In genomic region chr2:136665741-136666140, GRCh38 we compare ENCODE assay signal across 29 cellular contexts.
DNase-seq lines count a peak whose midpoint lies in the region; ATAC-seq, FAIRE-seq and TF ChIP-seq lines count a peak whose summit lies in the region.
"Had no signal": no experiment of that assay in that cellular context is flagged by ENCODE, and none has a peak within 500 bp of the region (broad histone marks: within the 10 kb centered on the region; RNA-seq: fewer than 3 reads in every experiment).

No MANE protein-coding gene starts in this region.

- no peaks in the 10 kb centered on the region for H3K27me3 ChIP-seq in dorsolateral prefrontal cortex
- no peaks in the 10 kb centered on the region for H3K27me3 ChIP-seq in H9 (ENCODE audit: insufficient read depth, low read length)
- H3K27me3 ChIP-seq: MG63 had no signal

- ATAC-seq in naive thymus-derived CD8-positive, alpha-beta T cell, result no peak
- ATAC-seq in T-cell (replicated peaks in 1 of 4), result no peak
- ATAC-seq: A549; CD8-positive, alpha-beta T cell; GM23338 had no signal

- H3K4me1 Mint-ChIP-seq in naive thymus-derived CD8-positive, alpha-beta T cell, result no peaks in the 10 kb centered on the region
- H3K4me1 Mint-ChIP-seq in H9, result no peaks in the 10 kb centered on the region
- no peaks in the 10 kb centered on the region for H3K4me1 Mint-ChIP-seq in T-cell
- H3K4me1 Mint-ChIP-seq: B cell, GM23338 had no signal

- H3K27ac ChIP-seq in dorsolateral prefrontal cortex, result no peak overlapping the region
- H3K27ac ChIP-seq in H9 (ENCODE audit: insufficient read length, low read depth, low read length), result no peak overlapping the region
- H3K27ac ChIP-seq: A549, C4-2B had no signal

- H3K36me3 Mint-ChIP-seq in naive thymus-derived CD8-positive, alpha-beta T cell, result no peaks in the 10 kb centered on the region
- H3K36me3 Mint-ChIP-seq in H9 (ENCODE audit: insufficient read depth in 1 of 3, low read depth in 3 of 3), result no peaks in the 10 kb centered on the region
- H3K36me3 Mint-ChIP-seq in T-cell, result no peaks in the 10 kb centered on the region
- H3K36me3 Mint-ChIP-seq: CD8-positive, alpha-beta T cell had no signal

- no peak overlapping the region for H2AFZ ChIP-seq in H9 (ENCODE audit: low read length)
- H2AFZ ChIP-seq: GM23338 had no signal

- no peak overlapping the region for H2BK12ac ChIP-seq in H9 (ENCODE audit: insufficient read length, low read depth, low read length)

- no peak overlapping the region for H3K56ac ChIP-seq in H9 (ENCODE audit: insufficient read length, low read depth, low read length)

- no peaks in the 10 kb centered on the region for H3K23me2 ChIP-seq in H9 (ENCODE audit: insufficient read length, low read depth, low read length, poor library complexity, severe bottlenecking)

- FAIRE-seq in D721Med (lab: Jason Lieb, UNC), result peak; percentile 66
- FAIRE-seq: A549, G401.6 had no signal

- no peaks in the 10 kb centered on the region for H4K20me1 ChIP-seq in H9 (ENCODE audit: control insufficient read depth, insufficient read depth, insufficient read length)

- CTCF ChIA-PET in T-cell (lab: Charles Lee), result interaction anchor here in 1 of 2 donors (0.7 kb wide), 1 partner anchor 243 kb away, joined by 5 read pairs; no protein-coding TSS in a partner anchor

- H3K18ac ChIP-seq in H9 (ENCODE audit: insufficient read length, low read depth, low read length), result no peak overlapping the region

- H4K5ac ChIP-seq in H9 (ENCODE audit: insufficient read length, low read depth, low read length), result no peak overlapping the region

- intact Hi-C loops in dorsolateral prefrontal cortex (cut with DNase I), result no loop called here

- DNase-seq in D721Med (ENCODE audit: insufficient read length, low spot score) (no peak), NCI-H82 (lab: John Stamatoyannopoulos, UW) (peak; percentile 74), dorsolateral prefrontal cortex (peak in 9 of 10 donors; percentile 4 to 78 (median 60)), pons (ENCODE audit: low spot score) (peak; percentile 19), H9 (no peak), T-cell (no peak)
- no peak for DNase-seq in naive thymus-derived CD8-positive, alpha-beta T cell
- DNase-seq: CD8-positive, alpha-beta T cell; DMS53; HFFc6; IMR-90; KG1; MG63; NCI-H1417; NCI-H1694; NCI-H2081; NCI-H345; NCI-H510A treated with DMSO at 0.1 percent for 48 hours; NCI-H774; Right ventricle myocardium superior; RPMI8226; T-helper 1 cell had no signal

- no peak overlapping the region for H3K4ac ChIP-seq in H9 (ENCODE audit: low read depth, low read length)

- no peak overlapping the region for H3K23ac ChIP-seq in H9 (ENCODE audit: insufficient read length, low read depth, low read length)

- TF ChIP-seq CTCF in D721Med (IDR thresholded peaks at IDR 0.05; ENCODE audit: insufficient read depth, missing control alignments) (no peak), dorsolateral prefrontal cortex (IDR thresholded peaks at IDR 0.05 in 54 of 56, conservative IDR thresholded peaks at IDR 0.05 in 2 of 56; ENCODE audit: low read depth in 1 of 56, partially characterized antibody in 56 of 56) (no peak), H9 (conservative IDR thresholded peaks at IDR 0.05) (no peak)

- H3K9me3 Mint-ChIP-seq in naive thymus-derived CD8-positive, alpha-beta T cell, result no peaks in the 10 kb centered on the region
- H3K9me3 Mint-ChIP-seq in H9 (no peaks in the 10 kb centered on the region), T-cell (no peaks in the 10 kb centered on the region)
- H3K9me3 Mint-ChIP-seq: CD8-positive, alpha-beta T cell had no signal

- H2BK20ac ChIP-seq in H9 (ENCODE audit: low read depth, low read length, poor library complexity, severe bottlenecking), result no peak overlapping the region

- no peak overlapping the region for H3K4me3 Mint-ChIP-seq in naive thymus-derived CD8-positive, alpha-beta T cell
- H3K4me3 Mint-ChIP-seq in H9 (no peak overlapping the region), T-cell (no peak overlapping the region)
- H3K4me3 Mint-ChIP-seq: B cell; CD8-positive, alpha-beta T cell; GM23338; HFFc6 had no signal

- H3K79me1 ChIP-seq in H9 (ENCODE audit: insufficient read depth, low read depth, low read length, poor library complexity, severe bottlenecking), result no peaks in the 10 kb centered on the region

- H2BK15ac ChIP-seq in H9 (ENCODE audit: low read depth, low read length), result no peak overlapping the region

- H3K4me3 ChIP-seq in dorsolateral prefrontal cortex, result no peak overlapping the region
- H3K4me3 ChIP-seq: A549, GM23338, HAP-1, MG63 had no signal

- POLR2A ChIA-PET in naive thymus-derived CD8-positive, alpha-beta T cell (lab: Charles Lee), result no interaction called here
- POLR2A ChIA-PET in T-cell (lab: Charles Lee), result interaction anchor here in 1 of 2 donors (0.5 kb wide), 1 partner anchor 1686 kb away, joined by 5 read pairs; no protein-coding TSS in a partner anchor

- H4K91ac ChIP-seq in H9 (ENCODE audit: insufficient read length, low read depth, low read length), result no peak overlapping the region

- no peak overlapping the region for H2BK120ac ChIP-seq in H9 (ENCODE audit: low read depth, low read length, poor library complexity, severe bottlenecking)

- no peak overlapping the region for H3K9ac ChIP-seq in H9 (ENCODE audit: extremely low read depth, insufficient read length, low read length)

- H3T11ph ChIP-seq in H9 (ENCODE audit: low read length), result no peak overlapping the region

- no peak overlapping the region for H2AK5ac ChIP-seq in H9 (ENCODE audit: insufficient read length, low read length)

- no peak overlapping the region for H3K14ac ChIP-seq in H9 (ENCODE audit: insufficient read depth, low read length)

- no peak overlapping the region for H2BK5ac ChIP-seq in H9 (ENCODE audit: insufficient read length, low read length)

- no peak overlapping the region for H4K8ac ChIP-seq in H9 (replicated peaks; ENCODE audit: insufficient read length, low read depth, low read length)

- WGBS in H9 (ENCODE audit: extremely low coverage, insufficient read length, low lambda C conversion rate), result no CpG with 5 or more reads among the region's 3 CpGs

- H3K9me3 ChIP-seq in H9 (ENCODE audit: control insufficient read depth, low read depth, low read length), result no peaks in the 10 kb centered on the region
- H3K9me3 ChIP-seq: A549, Caco-2, HAP-1, MG63 had no signal

- no peaks in the 10 kb centered on the region for H3K79me2 ChIP-seq in H9 (ENCODE audit: insufficient read depth, low read length)

- H3K4me2 ChIP-seq in H9 (ENCODE audit: insufficient read depth, insufficient read length, low read length), result no peak overlapping the region
- H3K4me2 ChIP-seq: A549, GM23338 had no signal

- no peak overlapping the region for H3K27ac Mint-ChIP-seq in naive thymus-derived CD8-positive, alpha-beta T cell
- H3K27ac Mint-ChIP-seq in H9 (no peak overlapping the region), T-cell (no peak overlapping the region)
- H3K27ac Mint-ChIP-seq: B cell; CD8-positive, alpha-beta T cell; GM23338; HFFc6 had no signal

- 0 out of 2 replicates have a peak, but pooled peaks cover 2% of the 10 kb centered on the region for H3K4me1 ChIP-seq in H9 (ENCODE audit: insufficient read depth, low read length)
- H3K4me1 ChIP-seq: A549, Caco-2, HAP-1 had no signal

- peaks cover 0 to 12% (median 7%) of the 10 kb centered on the region in 5 donors for H3K27me3 Mint-ChIP-seq in naive thymus-derived CD8-positive, alpha-beta T cell
- H3K27me3 Mint-ChIP-seq in H9 (ENCODE audit: low read depth), result no peaks in the 10 kb centered on the region
- peaks cover 0 to 4% of the 10 kb centered on the region in 2 donors for H3K27me3 Mint-ChIP-seq in T-cell

Comparison
In these comparisons a context has a peak if more than half of its experiments do, and no peak if none do; other contexts are left out.
1. DNase-seq: peak in NCI-H82 (single experiment), dorsolateral prefrontal cortex (9 of 10) and pons (single experiment); none in D721Med (single experiment), naive thymus-derived CD8-positive, alpha-beta T cell (0 of 10), H9 (single experiment) and T-cell (0 of 34).